ENCODE assay signal across 20 cellular contexts in the genomic region with DNA sequence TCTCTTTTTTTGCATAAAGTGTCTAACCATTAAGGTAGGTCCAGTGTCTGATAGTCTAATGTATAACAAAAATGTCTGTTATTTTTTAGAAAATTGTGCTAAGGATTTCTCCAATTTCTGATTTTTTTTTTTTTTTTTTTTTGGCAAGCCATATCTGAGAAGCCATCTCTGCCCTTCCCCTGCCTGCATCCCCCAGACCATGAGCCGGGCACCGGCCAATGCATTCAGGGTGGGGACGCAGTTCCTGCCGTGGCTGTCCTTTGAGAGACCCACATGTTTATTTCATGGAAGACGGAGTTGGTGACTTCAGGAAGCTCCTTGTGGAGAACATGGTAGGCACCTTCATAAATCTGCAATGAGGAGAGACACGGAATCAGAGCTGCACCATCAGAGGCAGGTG. TPM values are rescaled to one million over a fixed set of nuclear protein-coding genes. Genes with fewer than 3 reads are reported as not detected.
DNase-seq lines count a peak whose midpoint lies in the region; ATAC-seq and TF ChIP-seq lines count a peak whose summit lies in the region.
"Had no signal": no experiment of that assay in that cellular context is flagged by ENCODE, and none has a peak within 500 bp of the region (broad histone marks: within the 10 kb centered on the region; RNA-seq: fewer than 3 reads in every experiment).

No MANE protein-coding gene starts in this region.

- DNase-seq in Right ventricle myocardium superior (peak; percentile 12), left cardiac atrium (no peak), adipocyte (ENCODE audit: low read depth) (no peak), right cardiac atrium (peak in 2 of 3 donors; percentile 6 to 52), tibial artery (peak in 1 of 2 donors; percentile 48), T-helper 9 cell (no peak), GM13976 (ENCODE audit: low spot score) (no peak)
- DNase-seq: 8988T; CD8-positive, alpha-beta T cell; Kasumi-1; MM.1S; NCI-H1092; NCI-H1436 treated with DMSO at 0.1 percent for 48 hours; NCI-H2029; NCI-H345; NCI-H524 treated with DMSO at 0.1 percent for 48 hours; PC-9 had no signal

- no peak for TF ChIP-seq CTCF in tibial artery (IDR thresholded peaks at IDR 0.05)
- no peak for TF ChIP-seq CTCF in GM13976 (IDR thresholded peaks at IDR 0.05; ENCODE audit: borderline replicate concordance, control extremely low read depth, extremely low read depth, insufficient read depth, missing control alignments)

- H3K9me3 ChIP-seq in adipocyte (ENCODE audit: control insufficient read depth, low read length) (no peaks in the 10 kb centered on the region), right cardiac atrium (ENCODE audit: control insufficient read depth, low read length) (no peaks in the 10 kb centered on the region), tibial artery (no peaks in the 10 kb centered on the region)
- H3K9me3 ChIP-seq: HAP-1 had no signal

- H3K4me1 ChIP-seq in adipocyte (ENCODE audit: control insufficient read depth, insufficient read depth, low read length) (peaks cover 23% of the 10 kb centered on the region), right cardiac atrium (ENCODE audit: control insufficient read depth, insufficient read depth, low read length) (peaks cover 16% of the 10 kb centered on the region), tibial artery (peaks cover 3 to 54% (median 45%) of the 10 kb centered on the region in 4 donors)
- H3K4me1 ChIP-seq: HAP-1 had no signal

- H3K9ac ChIP-seq in adipocyte (ENCODE audit: low read length): peak overlapping the region; percentile 76

- in situ Hi-C loops in GM13976 (cut with MboI; ENCODE audit: low sequenced_read_pairs, unreplicated experiment): no loop called here

- H3K36me3 ChIP-seq in adipocyte (ENCODE audit: control insufficient read depth, insufficient read depth, low read length, severe bottlenecking): peaks cover 29% of the 10 kb centered on the region
- H3K36me3 ChIP-seq in tibial artery: peaks cover 4 to 18% (median 11%) of the 10 kb centered on the region in 3 donors
- H3K36me3 ChIP-seq: HAP-1 had no signal

- ATAC-seq in Right ventricle myocardium superior (ENCODE audit: poor library complexity): no peak
- ATAC-seq in left cardiac atrium: no peak
- ATAC-seq in right cardiac atrium: no peak
- no peak for ATAC-seq in GM21367 (IDR thresholded peaks at IDR 0.05; ENCODE audit: unreplicated experiment)
- ATAC-seq: CD8-positive, alpha-beta T cell had no signal

- WGBS in right cardiac atrium: 88% methylated on average over 6 of the region's 6 CpGs

- intact Hi-C loops in Right ventricle myocardium superior (cut with DNase I) (no loop called here), left cardiac atrium (cut with DNase I) (loop anchor here in 1 of 2 donors (10.0 kb wide), 1 partner anchor 133 kb away; a partner anchor contains a TSS), right cardiac atrium (cut with DNase I) (loop anchor here in 1 of 4 donors (10.0 kb wide), 1 partner anchor 133 kb away; a partner anchor contains a TSS), tibial artery (cut with DNase I; ENCODE audit: low total_unique reads) (no loop called here)

- no peak overlapping the region for H3K4me3 ChIP-seq in adipocyte (ENCODE audit: low read length)
- H3K4me3 ChIP-seq in right cardiac atrium (ENCODE audit: low read length): no peak overlapping the region
- no peak overlapping the region for H3K4me3 ChIP-seq in tibial artery
- H3K4me3 ChIP-seq: HAP-1, PC-9 had no signal

- H3K27ac ChIP-seq in right cardiac atrium (ENCODE audit: low read length) (no peak overlapping the region), tibial artery (peak overlapping the region; percentile 79 to 82)
- H3K27ac ChIP-seq: HL-60 had no signal

- no peaks in the 10 kb centered on the region for H3K27me3 ChIP-seq in adipocyte (replicated peaks; ENCODE audit: control insufficient read depth, insufficient read depth, low read length)
- H3K27me3 ChIP-seq in right cardiac atrium (ENCODE audit: control insufficient read depth, insufficient read depth): no peaks in the 10 kb centered on the region
- H3K27me3 ChIP-seq in tibial artery: no peaks in the 10 kb centered on the region

RNA-seq across cellular contexts. Expression of a gene that starts 19.2 kb away (rescaled TPM):
- total RNA-seq in Right ventricle myocardium superior (33.0 TPM), left cardiac atrium (10 to 100 TPM; 21.8 to 34.2 TPM), right cardiac atrium (10 to 100 TPM; 20.2 to 47.1 (median 34.1) TPM)
- polyA plus RNA-seq in right cardiac atrium: 38.2 TPM

Comparison
In these comparisons a context has a peak if more than half of its experiments do, and no peak if none do; other contexts are left out.
1. DNase-seq: peak in Right ventricle myocardium superior (single experiment) and right cardiac atrium (2 of 3); none in left cardiac atrium (single experiment), adipocyte (single experiment), T-helper 9 cell (single experiment) and GM13976 (single experiment).